8 cellular contexts compared by ENCODE assay signal in genomic region chr5:1105350-1106265, GRCh38. TPM values are rescaled to one million over a fixed set of nuclear protein-coding genes. Genes with fewer than 3 reads are reported as not detected.
DNase-seq lines count a peak whose midpoint lies in the region; ATAC-seq and TF ChIP-seq lines count a peak whose summit lies in the region.

No MANE protein-coding gene starts in this region.

- no peaks in the 10 kb centered on the region for H3K9me3 Mint-ChIP-seq in activated naive CD4-positive, alpha-beta T cell treated with anti-CD3 and anti-CD28 coated beads for 36 hours
- H3K9me3 Mint-ChIP-seq in neural progenitor cell = no peaks in the 10 kb centered on the region

- peaks cover 52% of the 10 kb centered on the region for H3K4me1 ChIP-seq in neural progenitor cell
- H3K4me1 ChIP-seq in aorta (ENCODE audit: control insufficient read depth in 1 of 2, insufficient read depth in 2 of 2, low read length in 2 of 2) = no peaks in the 10 kb centered on the region

- no peaks in the 10 kb centered on the region for H3K27me3 Mint-ChIP-seq in activated naive CD4-positive, alpha-beta T cell treated with anti-CD3 and anti-CD28 coated beads for 36 hours (ENCODE audit: low read depth)
- peaks cover 5% of the 10 kb centered on the region for H3K27me3 Mint-ChIP-seq in neural progenitor cell (ENCODE audit: insufficient read depth, low read depth)

- TF ChIP-seq CTCF in NB4 (IDR thresholded peaks at IDR 0.05; ENCODE audit: low read depth, low read length) (no peak), neural progenitor cell (IDR thresholded peaks at IDR 0.05) (no peak)

- H3K27me3 ChIP-seq in neural progenitor cell (no peaks in the 10 kb centered on the region), aorta (ENCODE audit: control insufficient read depth in 1 of 2, insufficient read depth in 2 of 2, low read length in 1 of 2) (no peaks in the 10 kb centered on the region)

- CTCF ChIA-PET in activated naive CD4-positive, alpha-beta T cell treated with anti-CD3 and anti-CD28 coated beads for 36 hours (lab: Charles Lee) = interaction anchor here (0.6 to 1.8 kb wide), 2 partner anchors 35 to 213 kb away, joined by 3 to 8 read pairs; no protein-coding TSS in a partner anchor

- H3K4me1 Mint-ChIP-seq in activated naive CD4-positive, alpha-beta T cell treated with anti-CD3 and anti-CD28 coated beads for 36 hours (ENCODE audit: low read depth) = peaks cover 73% of the 10 kb centered on the region
- H3K4me1 Mint-ChIP-seq in neural progenitor cell = peaks cover 43% of the 10 kb centered on the region

- peaks cover 27% of the 10 kb centered on the region for H3F3A ChIP-seq in neural progenitor cell (ENCODE audit: low read depth)

- H3K9me3 ChIP-seq in neural progenitor cell (ENCODE audit: low read depth) (no peaks in the 10 kb centered on the region), aorta (ENCODE audit: control insufficient read depth, low read length) (no peaks in the 10 kb centered on the region)

- H4K20me1 ChIP-seq in neural progenitor cell (ENCODE audit: low read depth) = peaks cover 97% of the 10 kb centered on the region

- H3K79me2 ChIP-seq in neural progenitor cell (ENCODE audit: low read depth) = peaks cover 84% of the 10 kb centered on the region

- ATAC-seq in GM21447 (IDR thresholded peaks at IDR 0.05; ENCODE audit: unreplicated experiment) = peak; percentile 46
- no peak for ATAC-seq in aorta (ENCODE audit: low FRiP score)

- intact Hi-C loops in activated naive CD4-positive, alpha-beta T cell treated with anti-CD3 and anti-CD28 coated beads for 36 hours (cut with micrococcal nuclease) = loop anchor here (5.0 to 10.0 kb wide), 2 partner anchors 212 to 631 kb away; no protein-coding TSS in a partner anchor
- intact Hi-C loops in aorta (cut with DNase I) = no loop called here

- H2AFZ ChIP-seq in neural progenitor cell (replicated peaks) = no peak overlapping the region

- H3K36me3 ChIP-seq in neural progenitor cell (no peaks in the 10 kb centered on the region), aorta (ENCODE audit: control insufficient read depth in 1 of 2, insufficient read depth in 2 of 2, low read length in 1 of 2) (no peaks in the 10 kb centered on the region)

- no peak for TF ChIP-seq POLR2A in NB4 (IDR thresholded peaks at IDR 0.05; ENCODE audit: extremely low read depth, insufficient read length)

- DNase-seq in NB4 (ENCODE audit: low read depth) (peak; percentile 71), neural progenitor cell (ENCODE audit: low spot score) (no peak), NCI-H1417 (lab: John Stamatoyannopoulos, UW) (no peak), caudate nucleus (lab: John Stamatoyannopoulos, UW) (no peak), anterior cingulate cortex (lab: John Stamatoyannopoulos, UW) (no peak), aorta (no peak)
- DNase-seq in activated naive CD4-positive, alpha-beta T cell treated with anti-CD3 and anti-CD28 coated beads for 36 hours = peak; percentile 74

- H3K36me3 Mint-ChIP-seq in activated naive CD4-positive, alpha-beta T cell treated with anti-CD3 and anti-CD28 coated beads for 36 hours (ENCODE audit: low read depth) = no peaks in the 10 kb centered on the region
- no peaks in the 10 kb centered on the region for H3K36me3 Mint-ChIP-seq in neural progenitor cell

- H3K9ac ChIP-seq in neural progenitor cell = no peak overlapping the region

- H3K4me2 ChIP-seq in neural progenitor cell = peak overlapping the region; percentile 62

- H3K27ac ChIP-seq in neural progenitor cell (no peak overlapping the region), caudate nucleus (ENCODE audit: low read depth, low read length) (no peak overlapping the region), aorta (ENCODE audit: low read depth in 1 of 2, low read length in 2 of 2) (no peak overlapping the region)

- H3K4me3 ChIP-seq in NB4 (ENCODE audit: low read depth, low read length) (no peak overlapping the region), neural progenitor cell (no peak overlapping the region), aorta (ENCODE audit: low read length in 2 of 2) (no peak overlapping the region)

- 87 to 89% methylated on average over 19 of the region's 19 CpGs for WGBS in aorta, 2 donors

- H3K4me3 Mint-ChIP-seq in activated naive CD4-positive, alpha-beta T cell treated with anti-CD3 and anti-CD28 coated beads for 36 hours = peak overlapping the region; percentile 38
- no peak overlapping the region for H3K4me3 Mint-ChIP-seq in neural progenitor cell

- H3K27ac Mint-ChIP-seq in activated naive CD4-positive, alpha-beta T cell treated with anti-CD3 and anti-CD28 coated beads for 36 hours = peak overlapping the region; percentile 85
- H3K27ac Mint-ChIP-seq in neural progenitor cell = no peak overlapping the region

RNA-seq across cellular contexts. Expression of gene SLC12A7, which starts 6.3 kb away (rescaled TPM):
- 10 to 100 TPM; 12.6 to 13.6 TPM for total RNA-seq in activated naive CD4-positive, alpha-beta T cell treated with anti-CD3 and anti-CD28 coated beads for 36 hours
- total RNA-seq in neural progenitor cell (ENCODE audit: low replicate concordance) (7.5 and 27.3 TPM in 2 replicates), aorta (10 to 100 TPM; 26.6 to 54.4 TPM)
- 10 to 100 TPM in 1 of 2 donors, 1 to 10 TPM in 1; 4.5 to 12.1 TPM for polyA plus RNA-seq in aorta

Comparison
In these comparisons a context has a peak if more than half of its experiments do, and no peak if none do; other contexts are left out.
1. DNase-seq: peak in NB4 (single experiment) and activated naive CD4-positive, alpha-beta T cell treated with anti-CD3 and anti-CD28 coated beads for 36 hours (single experiment); none in neural progenitor cell (single experiment), NCI-H1417 (0 of 3), caudate nucleus (0 of 61), anterior cingulate cortex (0 of 58) and aorta (0 of 2).